ENCODE assay signal across 15 cellular contexts in the genomic region with DNA sequence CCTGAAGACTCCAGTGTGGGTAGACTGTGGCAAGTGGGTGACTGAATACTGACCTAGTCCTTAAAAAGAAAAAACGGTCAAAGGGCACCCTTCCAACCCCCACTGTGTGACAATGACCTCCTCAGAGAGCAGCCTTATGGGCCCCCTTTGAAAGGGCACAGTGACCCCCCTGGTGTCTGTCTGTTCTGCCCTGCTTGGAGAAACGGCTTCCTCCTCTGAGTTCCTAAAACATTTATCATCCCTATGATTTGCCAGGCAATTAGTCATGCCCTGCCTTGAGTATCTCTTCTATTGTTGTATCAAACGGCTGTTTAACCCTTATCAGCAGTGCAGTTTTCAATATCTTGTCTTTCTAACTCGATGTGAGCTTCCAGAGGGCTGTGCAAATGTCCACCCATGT. TPM values are rescaled to one million over a fixed set of nuclear protein-coding genes. Genes with fewer than 3 reads are reported as not detected.
DNase-seq lines count a peak whose midpoint lies in the region; ATAC-seq and TF ChIP-seq lines count a peak whose summit lies in the region.
"Had no signal": no experiment of that assay in that cellular context is flagged by ENCODE, and none has a peak within 500 bp of the region (broad histone marks: within the 10 kb centered on the region; RNA-seq: fewer than 3 reads in every experiment).

No MANE protein-coding gene starts in this region.

- TF ChIP-seq CTCF in Caco-2 (IDR thresholded peaks at IDR 0.05; ENCODE audit: insufficient read depth in 1 of 2, low read depth in 1 of 2, low read length in 1 of 2, severe bottlenecking in 1 of 2, unreplicated experiment in 1 of 2), result no peak

- peaks cover 35% of the 10 kb centered on the region for H3K4me1 ChIP-seq in ACC112 (ENCODE audit: control insufficient read depth, insufficient read depth, low read length, unreplicated experiment)
- H3K4me1 ChIP-seq in Caco-2, result no peaks in the 10 kb centered on the region
- H3K4me1 ChIP-seq: pancreas, thyroid gland had no signal

- no peaks in the 10 kb centered on the region for H3K36me3 Mint-ChIP-seq in Caco-2 (ENCODE audit: insufficient read depth, unreplicated experiment)
- H3K36me3 Mint-ChIP-seq: mesothelial cell of epicardium had no signal

- ATAC-seq in HG03439 (IDR thresholded peaks at IDR 0.05; ENCODE audit: unreplicated experiment) (no peak), HG02938 (IDR thresholded peaks at IDR 0.05; ENCODE audit: unreplicated experiment) (no peak)
- ATAC-seq: esophagus mucosa, pancreas had no signal

- no peaks in the 10 kb centered on the region for H3K9me3 ChIP-seq in Caco-2
- H3K9me3 ChIP-seq: pancreas, thyroid gland had no signal

- H3K27me3 ChIP-seq in ACC112 (ENCODE audit: insufficient read depth, low read length), result no peaks in the 10 kb centered on the region
- no peaks in the 10 kb centered on the region for H3K27me3 ChIP-seq in Caco-2 (replicated peaks; ENCODE audit: control insufficient read depth, insufficient read depth, low read length)
- H3K27me3 ChIP-seq: pancreas, thyroid gland had no signal

- POLR2A ChIA-PET in Caco-2 (lab: Charles Lee), result no interaction called here

- H3K4me1 Mint-ChIP-seq in Caco-2 (ENCODE audit: low read depth, unreplicated experiment), result no peaks in the 10 kb centered on the region

- H3K79me2 ChIP-seq in ACC112 (ENCODE audit: control insufficient read depth, insufficient read depth, low read length, unreplicated experiment), result no peaks in the 10 kb centered on the region

- H2AFZ ChIP-seq in ACC112 (ENCODE audit: low read length, unreplicated experiment), result peak overlapping the region; percentile 36

- H3K36me3 ChIP-seq in ACC112 (ENCODE audit: insufficient read depth, low read length) (no peaks in the 10 kb centered on the region), Caco-2 (ENCODE audit: control insufficient read depth, insufficient read depth, low read length) (no peaks in the 10 kb centered on the region)
- H3K36me3 ChIP-seq: pancreas, thyroid gland had no signal

- no TSS peak for BruUV-seq in Caco-2 (replicated peaks; lab: Mats Ljungman, UMichigan)

- H3K4me3 ChIP-seq in ACC112 (ENCODE audit: low read depth, low read length) (no peak overlapping the region), Caco-2 (ENCODE audit: low read depth, low read length) (no peak overlapping the region)
- H3K4me3 ChIP-seq: pancreas, thyroid gland had no signal

- H3K27me3 Mint-ChIP-seq in Caco-2 (ENCODE audit: insufficient read depth, unreplicated experiment), result peaks cover 3% of the 10 kb centered on the region
- H3K27me3 Mint-ChIP-seq: activated CD4-positive, alpha-beta memory T cell treated with anti-CD3 and anti-CD28 coated beads, Interleukin-2, amount 10 ng/mL, durations not matched to agents 7 days and 5 days had no signal

- CTCF ChIA-PET in Caco-2 (lab: Charles Lee), result interaction anchor here (0.7 to 0.9 kb wide), 2 partner anchors 9 to 18 kb away, joined by 3 to 4 read pairs; no protein-coding TSS in a partner anchor

- no peak overlapping the region for H3K4me3 Mint-ChIP-seq in Caco-2 (ENCODE audit: unreplicated experiment)
- H3K4me3 Mint-ChIP-seq: activated CD4-positive, alpha-beta memory T cell treated with anti-CD3 and anti-CD28 coated beads, Interleukin-2, amount 10 ng/mL, durations not matched to agents 7 days and 5 days; mesothelial cell of epicardium had no signal

- intact Hi-C loops in Caco-2 (cut with micrococcal nuclease; ENCODE audit: unreplicated experiment), result no loop called here

- DNase-seq in HT1080 (ENCODE audit: low read depth) (peak; percentile 75), amniotic epithelial cell (ENCODE audit: low read depth) (peak; percentile 42), glomerular visceral epithelial cell (ENCODE audit: extremely low spot score) (peak; percentile 43), Caco-2 (no peak), NCI-H187 (lab: John Stamatoyannopoulos, UW) (no peak)
- DNase-seq: activated CD4-positive, alpha-beta memory T cell treated with anti-CD3 and anti-CD28 coated beads, Interleukin-2, amount 10 ng/mL, durations not matched to agents 7 days and 5 days; activated effector memory CD4-positive, alpha-beta T cell treated with Interleukin-2 at 50 U/mL for 16 hours; DMS79; pancreas; thyroid gland had no signal

- no peaks in the 10 kb centered on the region for H3K9me3 Mint-ChIP-seq in Caco-2 (ENCODE audit: unreplicated experiment)
- H3K9me3 Mint-ChIP-seq: activated CD4-positive, alpha-beta memory T cell treated with anti-CD3 and anti-CD28 coated beads, Interleukin-2, amount 10 ng/mL, durations not matched to agents 7 days and 5 days; mesothelial cell of epicardium had no signal

- peak overlapping the region; percentile 59 for H3K27ac ChIP-seq in ACC112 (ENCODE audit: low read depth, low read length)
- H3K27ac ChIP-seq: pancreas, thyroid gland had no signal

- no peak overlapping the region for H3K27ac Mint-ChIP-seq in Caco-2 (ENCODE audit: unreplicated experiment)
- H3K27ac Mint-ChIP-seq: activated CD4-positive, alpha-beta memory T cell treated with anti-CD3 and anti-CD28 coated beads, Interleukin-2, amount 10 ng/mL, durations not matched to agents 7 days and 5 days; mesothelial cell of epicardium had no signal

RNA-seq across cellular contexts. Expression of gene STX16, which starts 21.0 kb away (rescaled TPM):
- 20.6 and 21.4 TPM in 2 replicates for total RNA-seq in HT1080 (2014; rRNA removed; shearing (Covaris generic))
- polyA plus RNA-seq in HT1080 (2015; cell fraction: cytosol; rRNA removed), result 46.1 and 53.8 TPM in 2 replicates
- 168 and 190 TPM in 2 replicates for polyA plus RNA-seq in HT1080 (2015; cell fraction: nucleus; rRNA removed)
- total RNA-seq in Caco-2 (2022), result 82.2 and 97.0 TPM in 2 replicates

Comparison
In these comparisons a context has a peak if more than half of its experiments do, and no peak if none do; other contexts are left out.
1. DNase-seq: peak in HT1080 (single experiment), amniotic epithelial cell (single experiment) and glomerular visceral epithelial cell (single experiment); none in Caco-2 (0 of 2) and NCI-H187 (0 of 2).